ENCODE assay signal across 17 cellular contexts in the genomic region with DNA sequence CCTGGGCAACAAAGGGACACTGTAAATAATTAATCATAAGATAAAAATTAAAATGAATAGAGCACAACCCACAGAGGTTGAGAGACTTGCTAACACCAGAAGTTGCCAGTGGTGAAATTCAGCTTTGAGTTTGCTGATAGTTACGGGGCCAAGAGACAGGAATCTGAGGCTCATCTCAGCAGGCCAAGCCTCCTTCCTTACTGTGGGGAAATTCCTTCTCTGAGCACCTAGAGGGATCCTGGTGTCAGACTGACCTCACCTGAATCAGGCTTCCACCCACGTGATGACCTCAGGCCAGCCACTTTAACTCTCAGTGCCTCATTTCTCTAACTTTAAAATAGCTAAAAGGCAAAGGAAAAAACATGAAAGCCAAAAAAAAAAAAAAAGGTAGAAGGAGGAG.
"Had no signal": no experiment of that assay in that cellular context is flagged by ENCODE, and none has a peak within 500 bp of the region (broad histone marks: within the 10 kb centered on the region; RNA-seq: fewer than 3 reads in every experiment).

No MANE protein-coding gene starts in this region.

- H3K36me3 ChIP-seq: lower lobe of right lung, right lobe of liver, stomach, WERI-Rb-1 had no signal

- H3K27me3 ChIP-seq: right lobe of liver, stomach, testis had no signal

- DNase-seq: activated CD4-positive, alpha-beta memory T cell treated with anti-CD3 and anti-CD28 coated beads for 36 hours; activated CD4-positive, alpha-beta T cell treated with anti-CD3 and anti-CD28 coated beads for 36 hours; activated effector memory CD4-positive, alpha-beta T cell treated with anti-CD3 and anti-CD28 coated beads, Interleukin-2, amount 50 U/mL, for 16 hours; activated T-cell treated with anti-CD3 and anti-CD28 coated beads, Interleukin-2, amount 50 U/mL, for 4 hours; amygdala; dermis blood vessel endothelial cell; effector memory CD8-positive, alpha-beta T cell; glutamatergic neuron; left cardiac atrium; lower lobe of right lung; right lobe of liver; stimulated activated CD4-positive, alpha-beta T cell treated with anti-CD3 and anti-CD28 coated beads, Interleukin-12 subunit alpha, Interleukin-12 subunit beta, amount 100 ng/mL, for 4 hours; stimulated activated CD4-positive, alpha-beta T cell treated with anti-CD3 and anti-CD28 coated beads, Interleukin-2, amount 100 ng/mL, for 24 hours; stomach; testis; WERI-Rb-1 had no signal

- H3K9me3 ChIP-seq: lower lobe of right lung, right lobe of liver, stomach, testis had no signal

- H3K27ac ChIP-seq: lower lobe of right lung, stomach, testis, WERI-Rb-1 had no signal

- H3K4me3 ChIP-seq: lower lobe of right lung, right lobe of liver, stomach, testis had no signal

- ATAC-seq: activated CD4-positive, alpha-beta T cell treated with anti-CD3 and anti-CD28 coated beads for 36 hours; activated T-cell treated with anti-CD3 and anti-CD28 coated beads, Interleukin-2, amount 50 U/mL, for 4 hours; effector memory CD8-positive, alpha-beta T cell; left cardiac atrium; lower lobe of right lung; SK-N-SH treated with all-trans-retinoic acid at 6 μM for 48 hours had no signal
